In the genomic region with DNA sequence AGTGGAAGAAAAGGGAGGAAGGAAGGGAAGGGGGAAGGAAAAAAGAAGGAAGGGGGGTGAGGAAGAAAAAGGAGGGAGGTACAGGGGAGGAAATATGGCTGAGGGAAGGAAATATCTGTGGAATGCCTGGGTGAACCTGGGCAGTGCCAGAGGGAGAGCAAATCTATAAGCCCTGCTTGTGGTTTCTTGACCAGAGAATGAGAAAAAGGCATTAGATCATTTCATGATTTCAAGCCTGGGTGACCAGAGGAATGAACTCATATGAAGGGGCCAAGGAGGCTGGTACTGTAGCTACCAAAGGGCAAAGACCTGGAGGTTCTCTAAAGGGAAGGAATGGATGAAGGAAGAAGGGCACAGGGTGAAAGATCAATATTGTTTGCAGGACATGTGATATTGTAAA, we compare ENCODE assay signal across 25 cellular contexts. TPM values are rescaled to one million over a fixed set of nuclear protein-coding genes. Genes with fewer than 3 reads are reported as not detected.
DNase-seq lines count a peak whose midpoint lies in the region; ATAC-seq and TF ChIP-seq lines count a peak whose summit lies in the region.
"Had no signal": no experiment of that assay in that cellular context is flagged by ENCODE, and none has a peak within 500 bp of the region (broad histone marks: within the 10 kb centered on the region; RNA-seq: fewer than 3 reads in every experiment).

No MANE protein-coding gene starts in this region.

- H3K9me3 Mint-ChIP-seq in osteocyte (ENCODE audit: unreplicated experiment): peaks cover 3% of the 10 kb centered on the region
- H3K9me3 Mint-ChIP-seq: activated CD8-positive, alpha-beta T cell treated with anti-CD3 and anti-CD28 coated beads for 36 hours; activated T-cell treated with anti-CD3 and anti-CD28 coated beads, Interleukin-2, amount 50 U/mL, for 24 hours; memory B cell had no signal

- H3K4me3 Mint-ChIP-seq in osteocyte (ENCODE audit: unreplicated experiment): no peak overlapping the region
- H3K4me3 Mint-ChIP-seq: activated CD8-positive, alpha-beta T cell treated with anti-CD3 and anti-CD28 coated beads for 36 hours; activated T-cell treated with anti-CD3 and anti-CD28 coated beads, Interleukin-2, amount 50 U/mL, for 24 hours; brain; CD4-positive, CD25-positive, alpha-beta regulatory T cell; memory B cell; T-helper 17 cell; WTC11 had no signal

- no peak for TF ChIP-seq CTCF in Panc1 (IDR thresholded peaks at IDR 0.05)
- no peak for TF ChIP-seq CTCF in esophagus muscularis mucosa (IDR thresholded peaks at IDR 0.05)
- no peak for TF ChIP-seq CTCF in osteocyte (IDR thresholded peaks at IDR 0.05)

- no peak overlapping the region for H3K27ac ChIP-seq in Panc1 (ENCODE audit: low read length)
- H3K27ac ChIP-seq in esophagus muscularis mucosa (replicated peaks in 1 of 4): no peak overlapping the region
- H3K27ac ChIP-seq: SJCRH30 had no signal

- in situ Hi-C loops in Panc1 (cut with HindIII; ENCODE audit: low pct_unique_long_range_greater_than_20kb, low sequenced_read_pairs): no loop called here

- no peaks in the 10 kb centered on the region for H3K27me3 Mint-ChIP-seq in osteocyte (ENCODE audit: unreplicated experiment)
- H3K27me3 Mint-ChIP-seq: brain had no signal

- no peaks in the 10 kb centered on the region for H3K36me3 ChIP-seq in Panc1 (ENCODE audit: control insufficient read depth, insufficient read depth, low read length)
- no peaks in the 10 kb centered on the region for H3K36me3 ChIP-seq in esophagus muscularis mucosa
- H3K36me3 ChIP-seq: SJCRH30 had no signal

- POLR2A ChIA-PET in Panc1 (lab: Charles Lee): no interaction called here

- no peak for TF ChIP-seq POLR2A in esophagus muscularis mucosa (IDR thresholded peaks at IDR 0.05; ENCODE audit: low read depth)

- CTCF ChIA-PET in Panc1 (lab: Charles Lee): no interaction called here

- DNase-seq in EL (peak; percentile 77), Panc1 (ENCODE audit: low read depth, low spot score) (no peak), esophagus muscularis mucosa (ENCODE audit: extremely low spot score) (peak; percentile 45), osteocyte (ENCODE audit: extremely low spot score, unreplicated experiment) (no peak), DMS 273 (lab: John Stamatoyannopoulos, UW; ENCODE audit: unreplicated experiment) (no peak), NCI-H2081 treated with DMSO at 0.1 percent for 48 hours (lab: John Stamatoyannopoulos, UW) (no peak), SIG-M5 treated with dmso at 0.1 percent for 504 hours (lab: John Stamatoyannopoulos, UW; ENCODE audit: unreplicated experiment) (no peak)
- DNase-seq: activated CD8-positive, alpha-beta T cell treated with anti-CD3 and anti-CD28 coated beads for 36 hours; activated naive CD4-positive, alpha-beta T cell treated with anti-CD3 and anti-CD28 coated beads, Interleukin-2, amount 50 U/mL, for 16 hours; activated T-cell treated with anti-CD3 and anti-CD28 coated beads, Interleukin-2, amount 50 U/mL, for 24 hours; CD4-positive, CD25-positive, alpha-beta regulatory T cell; DMS53; foreskin fibroblast; hippocampal formation; MM.1S; NCI-H774; retina; stimulated activated CD4-positive, alpha-beta T cell treated with anti-CD3 and anti-CD28 coated beads, Interleukin-12 subunit alpha, Interleukin-12 subunit beta, amount 100 ng/mL, for 4 hours; T-helper 17 cell had no signal

- H3K4me3 ChIP-seq in Panc1 (ENCODE audit: low read depth in 2 of 2, low read length in 2 of 2) (no peak overlapping the region), esophagus muscularis mucosa (no peak overlapping the region)
- H3K4me3 ChIP-seq: coronary artery, SJCRH30 had no signal

- peak overlapping the region; percentile 33 for H3K27ac Mint-ChIP-seq in osteocyte (ENCODE audit: unreplicated experiment)
- H3K27ac Mint-ChIP-seq: activated CD8-positive, alpha-beta T cell treated with anti-CD3 and anti-CD28 coated beads for 36 hours; activated T-cell treated with anti-CD3 and anti-CD28 coated beads, Interleukin-2, amount 50 U/mL, for 24 hours; CD4-positive, CD25-positive, alpha-beta regulatory T cell; memory B cell; T-helper 17 cell; WTC11 had no signal

- no peaks in the 10 kb centered on the region for H3K27me3 ChIP-seq in Panc1 (ENCODE audit: control insufficient read depth, insufficient read depth, low read length)
- H3K27me3 ChIP-seq in esophagus muscularis mucosa: no peaks in the 10 kb centered on the region
- H3K27me3 ChIP-seq: SJCRH30 had no signal

- peaks cover 12% of the 10 kb centered on the region for H3K36me3 Mint-ChIP-seq in osteocyte (ENCODE audit: unreplicated experiment)
- H3K36me3 Mint-ChIP-seq: CD4-positive, CD25-positive, alpha-beta regulatory T cell; memory B cell had no signal

- no peak for TF ChIP-seq EP300 in esophagus muscularis mucosa (IDR thresholded peaks at IDR 0.05)

- H3K4me1 ChIP-seq in Panc1 (ENCODE audit: control insufficient read depth, insufficient read depth, low read length): peaks cover 15% of the 10 kb centered on the region; the same call in 1 of the 2 replicates
- H3K4me1 ChIP-seq in esophagus muscularis mucosa: peaks cover 21 to 55% (median 41%) of the 10 kb centered on the region in 4 donors

- H3K9me3 ChIP-seq in Panc1 (ENCODE audit: control insufficient read depth, insufficient read depth, low read depth, low read length): no peaks in the 10 kb centered on the region
- no peaks in the 10 kb centered on the region for H3K9me3 ChIP-seq in esophagus muscularis mucosa

- intact Hi-C loops in Panc1 (cut with micrococcal nuclease; ENCODE audit: unreplicated experiment): no loop called here
- intact Hi-C loops in esophagus muscularis mucosa (cut with DNase I): no loop called here

- peaks cover 43% of the 10 kb centered on the region for H3K4me1 Mint-ChIP-seq in osteocyte (ENCODE audit: unreplicated experiment)
- H3K4me1 Mint-ChIP-seq: CD4-positive, CD25-positive, alpha-beta regulatory T cell; memory B cell; T-helper 17 cell had no signal

- ATAC-seq in Panc1: peak; percentile 56; the same call in 1 of the 2 replicates
- ATAC-seq in GM19023 (IDR thresholded peaks at IDR 0.05; ENCODE audit: unreplicated experiment): no peak
- ATAC-seq: activated CD8-positive, alpha-beta T cell treated with anti-CD3 and anti-CD28 coated beads for 36 hours; T-helper 17 cell; WTC11 had no signal

- BruUV-seq in Panc1 (replicated peaks; lab: Mats Ljungman, UMichigan): no TSS peak

RNA-seq across cellular contexts. Expression of a gene that starts 31.4 kb away (rescaled TPM):
- total RNA-seq in Panc1 (2021; ENCODE audit: unreplicated experiment) (70.0 TPM), esophagus muscularis mucosa (100 to 1,000 TPM; 108 to 118 (median 111) TPM), osteocyte (99.7 and 100 TPM in 2 replicates)
- 25.1 TPM for polyA plus RNA-seq in Panc1 (2012; ENCODE audit: insufficient read length)
- total RNA-seq: activated CD8-positive, alpha-beta T cell treated with anti-CD3 and anti-CD28 coated beads for 36 hours; CD4-positive, CD25-positive, alpha-beta regulatory T cell; T-helper 17 cell had no signal
- polyA plus RNA-seq: CD4-positive, CD25-positive, alpha-beta regulatory T cell had no signal

Comparison
In these comparisons a context has a peak if more than half of its experiments do, and no peak if none do; other contexts are left out.
1. DNase-seq: peak in EL (single experiment) and esophagus muscularis mucosa (single experiment); none in Panc1 (single experiment), osteocyte (single experiment), DMS 273 (single experiment), NCI-H2081 treated with DMSO at 0.1 percent for 48 hours (single experiment) and SIG-M5 treated with dmso at 0.1 percent for 504 hours (single experiment).